In genomic region chr1:34694383-34694782, GRCh38 we compare ENCODE assay signal across 28 cellular contexts.
"Had no signal": no experiment of that assay in that cellular context is flagged by ENCODE, and none has a peak within 500 bp of the region (broad histone marks: within the 10 kb centered on the region; RNA-seq: fewer than 3 reads in every experiment).

No MANE protein-coding gene starts in this region.

- H3K36me3 ChIP-seq: pancreas, prostate gland, right lobe of liver, sigmoid colon, stomach, thoracic aorta, thyroid gland, tibial nerve, upper lobe of left lung, vagina had no signal

- H3K27me3 ChIP-seq: right lobe of liver, thyroid gland, upper lobe of left lung, vagina had no signal

- H3K27ac ChIP-seq: pancreas, prostate gland, right lobe of liver, sigmoid colon, stomach, thoracic aorta, thyroid gland, tibial nerve, upper lobe of left lung, vagina had no signal

- H3K9me3 Mint-ChIP-seq: natural killer cell treated with Interleukin-12 subunit alpha and Interleukin-12 subunit beta and Interleukin-15 and Interleukin-18, amount 100 ng/mL, for 72 hours; stimulated activated effector memory CD8-positive, alpha-beta T cell treated with anti-CD3 and anti-CD28 coated beads, Interleukin-12 subunit alpha, Interleukin-12 subunit beta, amount 100 ng/mL, for 72 hours; stimulated activated naive CD8-positive, alpha-beta T cell treated with anti-CD3 and anti-CD28 coated beads, Interleukin-15, Interleukin-2, amounts not matched to agents 100 ng/mL and 50 ng/mL, for 24 hours had no signal

- DNase-seq: naive thymus-derived CD8-positive, alpha-beta T cell; nephron progenitor cell; occipital lobe; pancreas; retina; right cardiac atrium; right lobe of liver; sigmoid colon; small intestine; stimulated activated CD4-positive, alpha-beta T cell treated with anti-CD3 and anti-CD28 coated beads, Interleukin-15, amount 100 ng/mL, for 24 hours; stimulated activated CD4-positive, alpha-beta T cell treated with anti-CD3 and anti-CD28 coated beads, Interleukin-2, amount 100 ng/mL, for 24 hours; stimulated activated CD4-positive, alpha-beta T cell treated with anti-CD3 and anti-CD28 coated beads, Interleukin-2, amount 100 ng/mL, for 48 hours; stimulated activated CD4-positive, alpha-beta T cell treated with anti-CD3 and anti-CD28 coated beads, Interleukin-4, amount 100 ng/mL, for 24 hours; stimulated activated naive B cell treated with anti-CD40 and anti-IgM and Interleukin-4, amounts not matched to agents 10 μg/mL and 1 μg/mL and 100 μg/mL, for 72 hours; stimulated activated naive CD4-positive, alpha-beta T cell treated with Interleukin-2 at 50 U/mL for 16 hours; stomach; thyroid gland; trophoblast cell; upper lobe of left lung had no signal

- H3K4me3 Mint-ChIP-seq: naive thymus-derived CD8-positive, alpha-beta T cell; natural killer cell treated with Interleukin-12 subunit alpha and Interleukin-12 subunit beta and Interleukin-15 and Interleukin-18, amount 100 ng/mL, for 72 hours; nephron progenitor cell; neural crest cell; stimulated activated effector memory CD8-positive, alpha-beta T cell treated with anti-CD3 and anti-CD28 coated beads, Interleukin-12 subunit alpha, Interleukin-12 subunit beta, amount 100 ng/mL, for 72 hours; stimulated activated naive B cell treated with anti-CD40 and anti-IgM and Interleukin-4, amounts not matched to agents 10 μg/mL and 1 μg/mL and 100 μg/mL, for 72 hours; stimulated activated naive CD8-positive, alpha-beta T cell treated with anti-CD3 and anti-CD28 coated beads, Interleukin-15, Interleukin-2, amounts not matched to agents 100 ng/mL and 50 ng/mL, for 24 hours had no signal

- H3K27ac Mint-ChIP-seq: naive thymus-derived CD8-positive, alpha-beta T cell; natural killer cell treated with Interleukin-12 subunit alpha and Interleukin-12 subunit beta and Interleukin-15 and Interleukin-18, amount 100 ng/mL, for 72 hours; nephron progenitor cell; stimulated activated effector memory CD8-positive, alpha-beta T cell treated with anti-CD3 and anti-CD28 coated beads, Interleukin-12 subunit alpha, Interleukin-12 subunit beta, amount 100 ng/mL, for 72 hours; stimulated activated naive B cell treated with anti-CD40 and anti-IgM and Interleukin-4, amounts not matched to agents 10 μg/mL and 1 μg/mL and 100 μg/mL, for 72 hours; stimulated activated naive CD8-positive, alpha-beta T cell treated with anti-CD3 and anti-CD28 coated beads, Interleukin-15, Interleukin-2, amounts not matched to agents 100 ng/mL and 50 ng/mL, for 24 hours had no signal

- H3K4me1 Mint-ChIP-seq: nephron progenitor cell; stimulated activated effector memory CD8-positive, alpha-beta T cell treated with anti-CD3 and anti-CD28 coated beads, Interleukin-12 subunit alpha, Interleukin-12 subunit beta, amount 100 ng/mL, for 72 hours; stimulated activated naive B cell treated with anti-CD40 and anti-IgM and Interleukin-4, amounts not matched to agents 10 μg/mL and 1 μg/mL and 100 μg/mL, for 72 hours had no signal

- H3K36me3 Mint-ChIP-seq: naive thymus-derived CD8-positive, alpha-beta T cell; natural killer cell treated with Interleukin-12 subunit alpha and Interleukin-12 subunit beta and Interleukin-15 and Interleukin-18, amount 100 ng/mL, for 72 hours; stimulated activated effector memory CD8-positive, alpha-beta T cell treated with anti-CD3 and anti-CD28 coated beads, Interleukin-12 subunit alpha, Interleukin-12 subunit beta, amount 100 ng/mL, for 72 hours; stimulated activated naive B cell treated with anti-CD40 and anti-IgM and Interleukin-4, amounts not matched to agents 10 μg/mL and 1 μg/mL and 100 μg/mL, for 72 hours had no signal

- H3K4me1 ChIP-seq: pancreas, prostate gland, right lobe of liver, sigmoid colon, stomach, thyroid gland, tibial nerve, upper lobe of left lung, vagina had no signal

- H3K9me3 ChIP-seq: pancreas, prostate gland, right lobe of liver, sigmoid colon, thoracic aorta, thyroid gland, upper lobe of left lung, vagina had no signal

- H3K4me3 ChIP-seq: pancreas, prostate gland, right lobe of liver, sigmoid colon, stomach, thoracic aorta, thyroid gland, tibial nerve, upper lobe of left lung, vagina had no signal

- ATAC-seq: naive thymus-derived CD8-positive, alpha-beta T cell; natural killer cell treated with Interleukin-12 subunit alpha and Interleukin-12 subunit beta and Interleukin-15 and Interleukin-18, amount 100 ng/mL, for 72 hours; pancreas; right cardiac atrium; right lobe of liver; stimulated activated effector memory CD8-positive, alpha-beta T cell treated with anti-CD3 and anti-CD28 coated beads, Interleukin-12 subunit alpha, Interleukin-12 subunit beta, amount 100 ng/mL, for 72 hours; stimulated activated naive B cell treated with anti-CD40 and anti-IgM and Interleukin-4, amounts not matched to agents 10 μg/mL and 1 μg/mL and 100 μg/mL, for 72 hours had no signal

- FAIRE-seq: pancreas, small intestine, urothelium cell line had no signal
